In genomic region chr3:182508896-182509295, GRCh38 we compare ENCODE assay signal across 17 cellular contexts.
DNase-seq lines count a peak whose midpoint lies in the region; ATAC-seq and TF ChIP-seq lines count a peak whose summit lies in the region.
"Had no signal": no experiment of that assay in that cellular context is flagged by ENCODE, and none has a peak within 500 bp of the region (broad histone marks: within the 10 kb centered on the region; RNA-seq: fewer than 3 reads in every experiment).

No MANE protein-coding gene starts in this region.

- ATAC-seq in left lung (peak; percentile 46), HG03565 (IDR thresholded peaks at IDR 0.05; ENCODE audit: unreplicated experiment) (no peak)
- ATAC-seq: activated CD8-positive, alpha-beta memory T cell treated with anti-CD3 and anti-CD28 coated beads, Interleukin-2, amount 10 ng/mL, durations not matched to agents 7 days and 5 days; PC-3 had no signal

- H3K27ac ChIP-seq in OCI-LY3 (ENCODE audit: low read length) = no peak overlapping the region
- H3K27ac ChIP-seq in left lung = no peak overlapping the region
- H3K27ac ChIP-seq in coronary artery = no peak overlapping the region
- H3K27ac ChIP-seq: right atrium auricular region, SK-N-MC, stomach, uterus had no signal

- H3K36me3 ChIP-seq in OCI-LY3 (replicated peaks; ENCODE audit: low read depth, low read length) (no peaks in the 10 kb centered on the region), left lung (no peaks in the 10 kb centered on the region)
- H3K36me3 ChIP-seq: right atrium auricular region, stomach, uterus had no signal

- H3K4me1 ChIP-seq in OCI-LY3 (ENCODE audit: low read length) (peaks cover 25% of the 10 kb centered on the region), left lung (no peaks in the 10 kb centered on the region)
- H3K4me1 ChIP-seq: right atrium auricular region, stomach, uterus had no signal

- TF ChIP-seq CTCF in OCI-LY3 (IDR thresholded peaks at IDR 0.05; ENCODE audit: low read depth, low read length) (no peak), left lung (IDR thresholded peaks at IDR 0.05) (no peak), GM13977 (IDR thresholded peaks at IDR 0.05; ENCODE audit: extremely low read depth, insufficient read depth, missing control alignments) (no peak), coronary artery (IDR thresholded peaks at IDR 0.05) (no peak)

- intact Hi-C loops in left lung (cut with DNase I) = no loop called here

- H3K4me3 ChIP-seq in OCI-LY3 (ENCODE audit: low read length) (peak overlapping the region; percentile 37), left lung (no peak overlapping the region), coronary artery (no peak overlapping the region)
- H3K4me3 ChIP-seq: right atrium auricular region, SK-N-MC, stomach, uterus had no signal

- no peak overlapping the region for H2AFZ ChIP-seq in OCI-LY3 (ENCODE audit: low read depth, low read length)

- in situ Hi-C loops in GM13977 (cut with MboI; ENCODE audit: low pct_unique_long_range_greater_than_20kb, low sequenced_read_pairs, unreplicated experiment) = no loop called here

- no peaks in the 10 kb centered on the region for H3K9me3 ChIP-seq in OCI-LY3 (ENCODE audit: insufficient read depth, low read length)
- no peaks in the 10 kb centered on the region for H3K9me3 ChIP-seq in left lung
- H3K9me3 ChIP-seq: right atrium auricular region, stomach, uterus had no signal

- no peaks in the 10 kb centered on the region for H4K20me1 ChIP-seq in OCI-LY3 (ENCODE audit: insufficient read depth, low read length)

- H3K27me3 ChIP-seq in OCI-LY3 (ENCODE audit: low read depth, low read length) (no peaks in the 10 kb centered on the region), left lung (no peaks in the 10 kb centered on the region)
- H3K27me3 ChIP-seq: right atrium auricular region, stomach, uterus had no signal

- H3K4me2 ChIP-seq in OCI-LY3 (ENCODE audit: low read length) = peak overlapping the region; percentile 81

- peak overlapping the region; percentile 13; the same call in 1 of the 2 replicates for H3K9ac ChIP-seq in OCI-LY3 (ENCODE audit: low read length)

- DNase-seq in DMS53 treated with DMSO at 0.1 percent for 48 hours (lab: John Stamatoyannopoulos, UW; ENCODE audit: unreplicated experiment) (peak; percentile 38), NCI-H1436 (lab: John Stamatoyannopoulos, UW) (peak; percentile 80), left lung (no peak), GM13977 (ENCODE audit: low spot score) (no peak), coronary artery (ENCODE audit: low spot score) (no peak), NCI-H446 treated with DMSO at 0.1 percent for 48 hours (lab: John Stamatoyannopoulos, UW) (no peak)
- DNase-seq: activated CD8-positive, alpha-beta memory T cell treated with anti-CD3 and anti-CD28 coated beads, Interleukin-2, amount 10 ng/mL, durations not matched to agents 7 days and 5 days; activated gamma-delta T cell; foreskin fibroblast; NCI-H226; PC-3; stomach; uterus had no signal

- H3K79me2 ChIP-seq in OCI-LY3 (ENCODE audit: low read length) = no peaks in the 10 kb centered on the region

Comparison
In these comparisons a context has a peak if more than half of its experiments do, and no peak if none do; other contexts are left out.
1. DNase-seq: peak in DMS53 treated with DMSO at 0.1 percent for 48 hours (single experiment) and NCI-H1436 (single experiment); none in left lung (0 of 2), GM13977 (single experiment), coronary artery (single experiment) and NCI-H446 treated with DMSO at 0.1 percent for 48 hours (single experiment).